8 cellular contexts compared by ENCODE assay signal in the genomic region with DNA sequence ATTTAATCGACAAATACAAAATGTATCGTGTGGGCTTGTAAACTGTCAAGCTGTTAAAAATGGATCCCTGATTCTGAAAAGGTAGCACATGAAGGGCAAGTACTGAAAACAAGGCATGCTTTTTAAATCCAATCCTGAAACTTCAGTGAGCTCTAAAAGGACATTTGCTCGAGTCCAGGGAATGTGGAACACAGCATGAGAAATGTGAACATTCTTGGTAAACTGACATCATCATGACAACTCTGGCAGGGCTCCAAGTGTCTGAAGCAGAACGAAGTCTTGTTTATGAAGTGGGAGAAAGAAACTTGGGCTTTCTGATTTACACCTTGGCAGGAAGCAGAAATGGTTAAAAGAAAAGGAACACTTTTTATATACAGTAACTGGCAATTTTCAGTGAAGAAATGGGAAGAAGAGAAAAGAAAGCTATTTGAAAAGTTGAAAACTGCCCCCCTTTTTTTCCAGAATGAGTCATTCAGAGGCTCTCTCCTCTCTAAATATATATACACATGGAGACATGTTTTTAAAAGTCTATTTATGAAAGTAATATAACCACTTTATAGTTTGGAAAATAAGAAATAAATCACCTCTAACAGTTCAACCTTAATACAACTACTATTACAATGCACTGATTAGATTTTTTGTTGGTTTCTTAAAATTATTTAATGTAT.
DNase-seq lines count a peak whose midpoint lies in the region; TF ChIP-seq lines count a peak whose summit lies in the region.

No MANE protein-coding gene starts in this region.

- DNase-seq in DMS 273 treated with DMSO at 0.1 percent for 48 hours (lab: John Stamatoyannopoulos, UW) (peak; percentile 42), RKO (ENCODE audit: low spot score) (peak; percentile 90), foreskin fibroblast (peak; percentile 88 to 96), pons (ENCODE audit: low spot score) (peak; percentile 81), Kasumi-1 (lab: John Stamatoyannopoulos, UW) (no peak), activated gamma-delta T cell (lab: John Stamatoyannopoulos, UW) (no peak)
- DNase-seq in activated CD4-positive, alpha-beta T cell treated with anti-CD3 and anti-CD28 coated beads for 1 hour, result no peak
- DNase-seq in activated T-cell treated with anti-CD3 and anti-CD28 coated beads, Interleukin-2, amount 50 U/mL, for 1 hour, result no peak

- H3K4me3 ChIP-seq in foreskin fibroblast (ENCODE audit: low read depth in 1 of 2, low read length in 2 of 2), result peak overlapping the region; percentile 18 to 46

- no peak for TF ChIP-seq CTCF in foreskin fibroblast (IDR thresholded peaks at IDR 0.05; ENCODE audit: low read depth, low read length)

Comparison
In these comparisons a context has a peak if more than half of its experiments do, and no peak if none do; other contexts are left out.
1. DNase-seq: peak in DMS 273 treated with DMSO at 0.1 percent for 48 hours (single experiment), RKO (single experiment), foreskin fibroblast (2 of 2) and pons (single experiment); none in Kasumi-1 (0 of 2), activated CD4-positive, alpha-beta T cell treated with anti-CD3 and anti-CD28 coated beads for 1 hour (single experiment), activated gamma-delta T cell (single experiment) and activated T-cell treated with anti-CD3 and anti-CD28 coated beads, Interleukin-2, amount 50 U/mL, for 1 hour (single experiment).